20 cellular contexts compared by ENCODE assay signal in the genomic region with DNA sequence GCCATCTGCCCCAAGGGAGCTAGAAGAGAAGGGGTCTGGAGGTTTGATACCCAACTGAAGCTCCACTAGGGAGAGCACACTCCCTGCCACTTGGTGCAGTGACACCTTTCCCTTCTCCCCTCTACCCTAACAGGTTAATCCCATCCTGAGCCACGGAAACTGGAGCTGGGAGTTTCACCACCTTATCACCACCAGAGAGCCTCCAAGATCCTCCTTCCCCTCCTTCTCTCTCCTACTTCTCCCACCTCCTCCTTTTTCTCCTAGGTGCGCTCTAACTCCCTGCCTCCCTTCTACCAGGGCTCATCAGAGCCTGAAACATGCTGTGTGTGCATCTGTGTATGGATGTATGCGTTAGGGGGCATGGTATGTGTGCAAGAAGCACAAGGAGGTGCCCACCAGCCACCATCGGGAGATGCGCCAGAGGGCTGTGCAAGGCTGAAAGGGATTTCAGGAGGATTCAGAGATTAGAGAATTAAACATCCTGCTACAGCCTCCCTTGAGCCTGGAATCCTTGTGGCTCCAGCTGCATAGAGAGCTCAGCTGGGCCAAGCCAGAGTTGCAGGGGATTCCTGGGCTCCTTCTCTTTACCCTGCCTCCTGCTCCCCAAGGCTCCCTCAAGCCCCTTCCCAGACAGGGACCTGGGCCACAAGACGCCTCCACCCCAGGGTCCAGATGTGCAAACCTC.
"Had no signal": no experiment of that assay in that cellular context is flagged by ENCODE, and none has a peak within 500 bp of the region (broad histone marks: within the 10 kb centered on the region; RNA-seq: fewer than 3 reads in every experiment).

No MANE protein-coding gene starts in this region.

- H3K79me2 ChIP-seq: hepatocyte had no signal

- H3K4me2 ChIP-seq: hepatocyte had no signal

- H3K27ac ChIP-seq: adrenal gland, foreskin keratinocyte, hepatocyte, prostate gland, thoracic aorta, upper lobe of left lung had no signal

- H2AFZ ChIP-seq: hepatocyte had no signal

- H3K27me3 ChIP-seq: adrenal gland, hepatocyte, upper lobe of left lung had no signal

- DNase-seq: activated B cell treated with CpG ODN at 0.5 μM for 24 hours; activated CD4-positive, alpha-beta T cell treated with anti-CD3 and anti-CD28 coated beads for 36 hours; activated CD4-positive, alpha-beta T cell treated with anti-CD3 and anti-CD28 coated beads, Interleukin-2, amount 50 U/mL, for 48 hours; activated CD8-positive, alpha-beta memory T cell treated with anti-CD3 and anti-CD28 coated beads, Interleukin-2, amount 50 U/mL, for 48 hours; activated naive CD4-positive, alpha-beta T cell; activated T-cell treated with anti-CD3 and anti-CD28 coated beads, Interleukin-2, amount 50 U/mL, for 4 hours; adrenal gland; effector CD8-positive, alpha-beta T cell; foreskin keratinocyte; left ventricle myocardium superior; mucosa of descending colon; stimulated activated CD4-positive, alpha-beta T cell treated with anti-CD3 and anti-CD28 coated beads, Interleukin-2, amount 100 ng/mL, for 48 hours; stimulated activated CD8-positive, alpha-beta memory T cell treated with anti-CD3 and anti-CD28 coated beads, Interleukin-4, amount 100 ng/mL, for 48 hours; stimulated activated naive B cell treated with anti-CD40 and anti-IgM and Interleukin-4, amounts not matched to agents 10 μg/mL and 1 μg/mL and 100 μg/mL, for 72 hours; T-helper 9 cell; upper lobe of left lung had no signal

- H3K36me3 ChIP-seq: adrenal gland, prostate gland, thoracic aorta, upper lobe of left lung had no signal

- H3K9me3 ChIP-seq: adrenal gland, mucosa of descending colon, prostate gland, thoracic aorta, upper lobe of left lung had no signal

- FAIRE-seq: astrocyte had no signal

- ATAC-seq: activated CD4-positive, alpha-beta T cell treated with anti-CD3 and anti-CD28 coated beads for 36 hours; activated T-cell treated with anti-CD3 and anti-CD28 coated beads, Interleukin-2, amount 50 U/mL, for 4 hours; foreskin keratinocyte; left ventricle myocardium superior; mucosa of descending colon; stimulated activated naive B cell treated with anti-CD40 and anti-IgM and Interleukin-4, amounts not matched to agents 10 μg/mL and 1 μg/mL and 100 μg/mL, for 72 hours had no signal

- H3K4me1 ChIP-seq: adrenal gland, prostate gland, upper lobe of left lung had no signal

- H3K4me3 ChIP-seq: adrenal gland, hepatocyte, mucosa of descending colon, prostate gland, thoracic aorta, upper lobe of left lung had no signal
